Comparison of ENCODE assay signal across 19 cellular contexts in genomic region chr9:99445920-99446319, GRCh38.
DNase-seq lines count a peak whose midpoint lies in the region; ATAC-seq and TF ChIP-seq lines count a peak whose summit lies in the region.
"Had no signal": no experiment of that assay in that cellular context is flagged by ENCODE, and none has a peak within 500 bp of the region (broad histone marks: within the 10 kb centered on the region; RNA-seq: fewer than 3 reads in every experiment).

No MANE protein-coding gene starts in this region.

- H3K4me1 ChIP-seq in fibroblast of lung (ENCODE audit: control insufficient read depth, extremely low read depth, insufficient read depth, low read length) (peaks cover 18% of the 10 kb centered on the region), sigmoid colon (peaks cover 0 to 17% (median 9%) of the 10 kb centered on the region in 4 donors)

- no peak overlapping the region for H3K27ac Mint-ChIP-seq in endothelial cell (ENCODE audit: unreplicated experiment)
- H3K27ac Mint-ChIP-seq: activated CD4-positive, alpha-beta T cell treated with anti-CD3 and anti-CD28 coated beads for 36 hours; activated naive CD8-positive, alpha-beta T cell had no signal

- H3K9me3 ChIP-seq in fibroblast of lung (ENCODE audit: control insufficient read depth, insufficient read depth, low read depth, low read length) (no peaks in the 10 kb centered on the region), sigmoid colon (no peaks in the 10 kb centered on the region)

- CTCF ChIA-PET in RWPE1 (lab: Yijun Ruan, JAX), result interaction anchor here (0.7 kb wide), 1 partner anchor 43 kb away, joined by 3 read pairs; no protein-coding TSS in a partner anchor

- H3K4me1 Mint-ChIP-seq in endothelial cell (ENCODE audit: unreplicated experiment), result no peaks in the 10 kb centered on the region
- H3K4me1 Mint-ChIP-seq: activated CD4-positive, alpha-beta T cell treated with anti-CD3 and anti-CD28 coated beads for 36 hours had no signal

- H3K4me3 Mint-ChIP-seq in endothelial cell (ENCODE audit: unreplicated experiment), result no peak overlapping the region
- H3K4me3 Mint-ChIP-seq: activated CD4-positive, alpha-beta T cell treated with anti-CD3 and anti-CD28 coated beads for 36 hours; activated naive CD8-positive, alpha-beta T cell had no signal

- peak overlapping the region; percentile 9 for H2AFZ ChIP-seq in fibroblast of lung (ENCODE audit: low read length)

- POLR2A ChIA-PET in RWPE1 (lab: Yijun Ruan, JAX; ENCODE audit: low non-redundant PET), result interaction anchor here (0.5 kb wide), 1 partner anchor 51 kb away, joined by 3 read pairs; no protein-coding TSS in a partner anchor

- no peak for TF ChIP-seq CTCF in RWPE1 (conservative IDR thresholded peaks at IDR 0.05; ENCODE audit: low read depth)
- TF ChIP-seq CTCF in fibroblast of lung (conservative IDR thresholded peaks at IDR 0.05 in 1 of 2, IDR thresholded peaks at IDR 0.05 in 1 of 2; ENCODE audit: low read depth in 1 of 2, low read length in 2 of 2), result no peak
- TF ChIP-seq CTCF in sigmoid colon (IDR thresholded peaks at IDR 0.05), result no peak
- TF ChIP-seq CTCF in endothelial cell (IDR thresholded peaks at IDR 0.05; ENCODE audit: unreplicated experiment), result no peak

- no peaks in the 10 kb centered on the region for H3K79me2 ChIP-seq in fibroblast of lung (ENCODE audit: control insufficient read depth, insufficient read depth, low read length)

- H3K9ac ChIP-seq in fibroblast of lung (ENCODE audit: insufficient read depth, low read length), result no peak overlapping the region

- no peaks in the 10 kb centered on the region for H4K20me1 ChIP-seq in fibroblast of lung (ENCODE audit: control insufficient read depth, extremely low read depth, insufficient read depth, low read length)

- no peaks in the 10 kb centered on the region for H3K9me3 Mint-ChIP-seq in endothelial cell (ENCODE audit: unreplicated experiment)

- intact Hi-C loops in sigmoid colon (cut with DNase I), result no loop called here

- H3K27me3 Mint-ChIP-seq in endothelial cell (ENCODE audit: unreplicated experiment), result no peaks in the 10 kb centered on the region

- no peak overlapping the region for H3K4me3 ChIP-seq in fibroblast of lung (replicated peaks in 1 of 4; ENCODE audit: control extremely low read depth in 1 of 4, insufficient read depth in 1 of 4, low read depth in 3 of 4, low read length in 4 of 4)
- no peak overlapping the region for H3K4me3 ChIP-seq in sigmoid colon
- H3K4me3 ChIP-seq: SJCRH30 had no signal

- no peak for ATAC-seq in GM21737 (IDR thresholded peaks at IDR 0.05; ENCODE audit: unreplicated experiment)
- ATAC-seq: activated CD4-positive, alpha-beta T cell treated with anti-CD3 and anti-CD28 coated beads for 36 hours had no signal

- H3K4me2 ChIP-seq in fibroblast of lung (ENCODE audit: extremely low read depth, insufficient read depth, low read length), result peak overlapping the region; percentile 48

- no peak overlapping the region for H3K27ac ChIP-seq in RWPE1
- H3K27ac ChIP-seq in fibroblast of lung (ENCODE audit: insufficient read depth, low read length), result peak overlapping the region; percentile 91
- H3K27ac ChIP-seq in sigmoid colon, result peak overlapping the region in 3 of 4 donors; percentile 29 to 56 (median 46)
- H3K27ac ChIP-seq: SJCRH30 had no signal

- DNase-seq in AG08396 (ENCODE audit: low spot score) (peak; percentile 32), RWPE1 (ENCODE audit: low spot score) (peak; percentile 55), fibroblast of lung (ENCODE audit: low read depth in 2 of 2) (no peak), sigmoid colon (no peak), endothelial cell (ENCODE audit: low spot score) (no peak), NCI-H187 treated with DMSO at 0.1 percent for 48 hours (lab: John Stamatoyannopoulos, UW) (no peak)
- DNase-seq in activated effector memory CD4-positive, alpha-beta T cell treated with Interleukin-2 at 50 U/mL for 16 hours, result no peak
- DNase-seq: activated CD4-positive, alpha-beta T cell treated with anti-CD3 and anti-CD28 coated beads for 36 hours; activated T-cell treated with anti-CD3 and anti-CD28 coated beads, Interleukin-2, amount 50 U/mL, for 1 hour; central memory CD4-positive, alpha-beta T cell; effector memory CD4-positive, alpha-beta T cell; GF-D8; KBM-7; NCI-H1436; NK-92 treated with Interleukin-12 subunit alpha and Interleukin-12 subunit beta, amount 100 ng/mL, for 24 hours; T-helper 9 cell had no signal

- H3K36me3 ChIP-seq in fibroblast of lung (ENCODE audit: control insufficient read depth, insufficient read depth, low read length) (no peaks in the 10 kb centered on the region), sigmoid colon (no peaks in the 10 kb centered on the region)
- H3K36me3 ChIP-seq: SJCRH30 had no signal

- 82 to 88% methylated on average over 4 of the region's 4 CpGs for WGBS in sigmoid colon, 2 donors

- H3K36me3 Mint-ChIP-seq in endothelial cell (ENCODE audit: low read depth, unreplicated experiment), result no peaks in the 10 kb centered on the region
- H3K36me3 Mint-ChIP-seq: activated naive CD8-positive, alpha-beta T cell had no signal

- TF ChIP-seq POLR2A in sigmoid colon (IDR thresholded peaks at IDR 0.05), result no peak

- no peak for TF ChIP-seq EP300 in sigmoid colon (IDR thresholded peaks at IDR 0.05)

- H3K27me3 ChIP-seq in fibroblast of lung (ENCODE audit: control insufficient read depth, insufficient read depth, low read length) (no peaks in the 10 kb centered on the region), sigmoid colon (no peaks in the 10 kb centered on the region)
- H3K27me3 ChIP-seq: SJCRH30 had no signal

Comparison
In these comparisons a context has a peak if more than half of its experiments do, and no peak if none do; other contexts are left out.
1. DNase-seq: peak in AG08396 (single experiment) and RWPE1 (single experiment); none in fibroblast of lung (0 of 2), sigmoid colon (single experiment), activated effector memory CD4-positive, alpha-beta T cell treated with Interleukin-2 at 50 U/mL for 16 hours (single experiment), endothelial cell (single experiment) and NCI-H187 treated with DMSO at 0.1 percent for 48 hours (single experiment).